In the genomic region with DNA sequence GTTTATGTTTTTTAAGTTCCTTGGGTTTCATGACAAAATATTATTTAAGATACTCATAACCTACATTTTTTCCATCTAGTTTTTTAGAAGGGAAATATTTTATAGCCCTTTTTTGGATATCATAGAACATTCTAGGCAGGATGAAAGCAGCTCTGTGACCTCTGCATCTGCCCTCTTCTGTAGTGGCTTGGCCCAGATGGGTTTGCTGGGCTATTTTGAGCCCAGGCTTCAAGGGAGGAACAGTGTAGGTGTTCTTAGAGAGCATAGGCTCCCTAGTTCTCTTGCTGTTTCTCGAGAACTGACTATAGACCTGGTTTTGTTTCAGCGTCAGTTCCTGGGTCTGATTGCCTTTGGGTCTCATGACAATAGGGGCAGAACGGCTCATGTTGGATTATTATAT, we compare ENCODE assay signal across 25 cellular contexts. TPM values are rescaled to one million over a fixed set of nuclear protein-coding genes. Genes with fewer than 3 reads are reported as not detected.
A peak's percentile ranks its signal among the peaks of the same experiment; 100 is the strongest.
DNase-seq lines count a peak whose midpoint lies in the region; ATAC-seq and TF ChIP-seq lines count a peak whose summit lies in the region.
"Had no signal": no experiment of that assay in that cellular context is flagged by ENCODE, and none has a peak within 500 bp of the region (broad histone marks: within the 10 kb centered on the region; RNA-seq: fewer than 3 reads in every experiment).

No MANE protein-coding gene starts in this region.

- no peaks in the 10 kb centered on the region for H3K27me3 ChIP-seq in right atrium auricular region
- no peaks in the 10 kb centered on the region for H3K27me3 ChIP-seq in heart left ventricle
- no peaks in the 10 kb centered on the region for H3K27me3 ChIP-seq in left ventricle myocardium inferior (ENCODE audit: low read depth)
- no peaks in the 10 kb centered on the region for H3K27me3 ChIP-seq in gastrocnemius medialis
- H3K27me3 ChIP-seq: BE2C; BLaER1 treated with 17β-estradiol and CSF1 and Interleukin-3, amounts not matched to agents 10 nM and 100 nM had no signal

- H3K36me3 ChIP-seq in right atrium auricular region (no peaks in the 10 kb centered on the region), heart left ventricle (peaks cover 0 to 26% (median 0%) of the 10 kb centered on the region in 9 donors), left ventricle myocardium inferior (peaks cover 8% of the 10 kb centered on the region), gastrocnemius medialis (no peaks in the 10 kb centered on the region)

- TF ChIP-seq POLR2A in heart left ventricle (IDR thresholded peaks at IDR 0.05), result no peak
- no peak for TF ChIP-seq POLR2A in gastrocnemius medialis (IDR thresholded peaks at IDR 0.05)

- 58 to 78% (median 70%) methylated on average over 3 of the region's 3 CpGs for WGBS in heart left ventricle, 4 donors

- no peak overlapping the region for H3K27ac ChIP-seq in right atrium auricular region
- H3K27ac ChIP-seq in heart left ventricle, result peak overlapping the region in 3 of 12 donors; percentile 28 to 42 (median 33)
- peak overlapping the region; percentile 17 for H3K27ac ChIP-seq in left ventricle myocardium inferior (replicated peaks)
- H3K27ac ChIP-seq in gastrocnemius medialis, result no peak overlapping the region
- H3K27ac ChIP-seq: A549; BLaER1 treated with 17β-estradiol and CSF1 and Interleukin-3, amounts not matched to agents 10 nM and 100 nM had no signal

- DNase-seq in Right ventricle myocardium superior, result no peak
- DNase-seq in right atrium auricular region (ENCODE audit: low spot score), result no peak
- DNase-seq in heart left ventricle, result peak in 1 of 5 donors; percentile 44
- no peak for DNase-seq in left ventricle myocardium inferior
- DNase-seq in gastrocnemius medialis, result no peak
- DNase-seq in NCI-H2107 (lab: John Stamatoyannopoulos, UW), result no peak
- no peak for DNase-seq in NCI-H187 treated with DMSO at 0.1 percent for 48 hours (lab: John Stamatoyannopoulos, UW)
- DNase-seq: 8988T; ACHN; AML-193; BE2C; Calu3; CD4-positive, alpha-beta T cell; CD8-positive, alpha-beta memory T cell; COR-L47; DMS53; DMS79 treated with DMSO at 0.1 percent for 48 hours; GF-D8; GOT3; HFFc6 had no signal

- intact Hi-C loops in Right ventricle myocardium superior (cut with DNase I) (no loop called here), heart left ventricle (cut with DNase I) (no loop called here), left ventricle myocardium inferior (cut with micrococcal nuclease) (no loop called here), gastrocnemius medialis (cut with DNase I; ENCODE audit: low total_unique reads) (no loop called here)

- in situ Hi-C loops in gastrocnemius medialis (cut with MboI; ENCODE audit: low sequenced_read_pairs in 4 of 4), result no loop called here

- no peaks in the 10 kb centered on the region for H3K9me3 ChIP-seq in right atrium auricular region
- H3K9me3 ChIP-seq in heart left ventricle, result no peaks in the 10 kb centered on the region
- H3K9me3 ChIP-seq in left ventricle myocardium inferior (replicated peaks), result no peaks in the 10 kb centered on the region
- H3K9me3 ChIP-seq in gastrocnemius medialis, result no peaks in the 10 kb centered on the region
- H3K9me3 ChIP-seq: A549, BE2C, HAP-1 had no signal

- H3K4me3 ChIP-seq in right atrium auricular region (no peak overlapping the region), heart left ventricle (no peak overlapping the region), left ventricle myocardium inferior (no peak overlapping the region), gastrocnemius medialis (no peak overlapping the region)
- H3K4me3 ChIP-seq: A549; BLaER1 treated with 17β-estradiol and CSF1 and Interleukin-3, amounts not matched to agents 10 nM and 100 nM; HAP-1 had no signal

- H3K4me1 ChIP-seq in right atrium auricular region (no peaks in the 10 kb centered on the region), heart left ventricle (peaks cover 0 to 20% (median 0%) of the 10 kb centered on the region in 12 donors), left ventricle myocardium inferior (peaks cover 24% of the 10 kb centered on the region), gastrocnemius medialis (peaks cover 0 to 3% of the 10 kb centered on the region in 2 donors)
- H3K4me1 ChIP-seq: A549; BE2C; BLaER1 treated with 17β-estradiol and CSF1 and Interleukin-3, amounts not matched to agents 10 nM and 100 nM had no signal

- TF ChIP-seq CTCF in right atrium auricular region (IDR thresholded peaks at IDR 0.05) (no peak), heart left ventricle (IDR thresholded peaks at IDR 0.05) (no peak), left ventricle myocardium inferior (IDR thresholded peaks at IDR 0.05; ENCODE audit: borderline replicate concordance) (no peak), gastrocnemius medialis (IDR thresholded peaks at IDR 0.05 in 4 of 5, conservative IDR thresholded peaks at IDR 0.05 in 1 of 5) (no peak)

- peak; percentile 86 for ATAC-seq in Right ventricle myocardium superior (ENCODE audit: poor library complexity)
- peak; percentile 69 to 89 (median 82) for ATAC-seq in heart left ventricle
- ATAC-seq in gastrocnemius medialis, result peak; percentile 56 to 58
- ATAC-seq: A549 had no signal

RNA-seq across cellular contexts. Expression of a gene that starts 32.2 kb away (rescaled TPM):
- total RNA-seq in Right ventricle myocardium superior (19.3 TPM), right atrium auricular region (10 to 100 TPM; 25.7 to 50.9 TPM), heart left ventricle (10 to 100 TPM; 15.0 to 34.9 (median 20.5) TPM), left ventricle myocardium inferior (20.2 TPM), gastrocnemius medialis (10 to 100 TPM in 1 of 4 donors, 1 to 10 TPM in 3; 1.9 to 10.4 (median 5.0) TPM)
- polyA plus RNA-seq in heart left ventricle, result 10 to 100 TPM in 1 of 2 donors, 1 to 10 TPM in 1; 3.9 to 10.6 TPM

RNA-seq across cellular contexts. Expression of a gene that starts 50.6 kb away (rescaled TPM):
- total RNA-seq in Right ventricle myocardium superior (1.7 TPM), right atrium auricular region (1 to 10 TPM; 1.5 to 8.3 TPM), heart left ventricle (1 to 10 TPM in 8 of 9 donors, under 1 TPM in 1; 0.79 to 8.3 (median 2.0) TPM), left ventricle myocardium inferior (1.2 TPM), gastrocnemius medialis (10 to 100 TPM in 2 of 4 donors, 1 to 10 TPM in 2; 6.3 to 23.8 (median 11.9) TPM)
- 1 to 10 TPM; 2.3 to 2.9 TPM for polyA plus RNA-seq in heart left ventricle
- total RNA-seq: CD4-positive, alpha-beta T cell; CD8-positive, alpha-beta memory T cell; Daoy had no signal
- polyA plus RNA-seq: CD14-positive monocyte; CD8-positive, alpha-beta memory T cell had no signal

RNA-seq across cellular contexts. Expression of a gene that starts 55.9 kb away (rescaled TPM):
- total RNA-seq in Right ventricle myocardium superior (154 TPM), right atrium auricular region (10 to 100 TPM; 58.5 to 98.1 TPM), heart left ventricle (100 to 1,000 TPM; 110 to 179 (median 160) TPM), left ventricle myocardium inferior (176 TPM), gastrocnemius medialis (100 to 1,000 TPM in 1 of 4 donors, 10 to 100 TPM in 3; 60.1 to 117 (median 67.8) TPM)
- 10 to 100 TPM; 48.7 to 98.3 TPM for polyA plus RNA-seq in heart left ventricle

RNA-seq across cellular contexts. Expression of a gene that starts 56.8 kb away (rescaled TPM):
- total RNA-seq in Right ventricle myocardium superior, result 42.4 TPM
- total RNA-seq in right atrium auricular region, result 10 to 100 TPM in 1 of 2 donors, 1 to 10 TPM in 1; 5.5 to 13.0 TPM
- total RNA-seq in heart left ventricle, result 10 to 100 TPM in 7 of 9 donors, 1 to 10 TPM in 2; 5.5 to 66.7 (median 20.9) TPM
- 10 to 100 TPM; 59.8 to 67.9 TPM for polyA plus RNA-seq in heart left ventricle
- 36.5 TPM for total RNA-seq in left ventricle myocardium inferior
- total RNA-seq in gastrocnemius medialis, result 1 to 10 TPM in 3 of 4 donors, under 1 TPM in 1; 0.41 to 4.6 (median 2.4) TPM
- total RNA-seq: Calu3; CD4-positive, alpha-beta T cell; CD8-positive, alpha-beta memory T cell; Daoy had no signal
- polyA plus RNA-seq: A549; CD14-positive monocyte; CD8-positive, alpha-beta memory T cell had no signal

RNA-seq across cellular contexts. Expression of a gene that starts 57.8 kb away (rescaled TPM):
- total RNA-seq in Right ventricle myocardium superior, result 6,403 TPM
- total RNA-seq in right atrium auricular region, result 1,000 to 10,000 TPM; 2,961 to 3,608 TPM
- over 10,000 TPM in 2 of 9 donors, 1,000 to 10,000 TPM in 7; 4,504 to 20,720 (median 7,991) TPM for total RNA-seq in heart left ventricle
- polyA plus RNA-seq in heart left ventricle, result over 10,000 TPM; 11,485 to 15,236 TPM
- 6,704 TPM for total RNA-seq in left ventricle myocardium inferior
- 1,000 to 10,000 TPM in 2 of 4 donors, 100 to 1,000 TPM in 2; 763 to 2,291 (median 1,427) TPM for total RNA-seq in gastrocnemius medialis
- total RNA-seq: CD4-positive, alpha-beta T cell; CD8-positive, alpha-beta memory T cell; Daoy had no signal
- polyA plus RNA-seq: CD14-positive monocyte; CD8-positive, alpha-beta memory T cell had no signal
